In the genomic region with DNA sequence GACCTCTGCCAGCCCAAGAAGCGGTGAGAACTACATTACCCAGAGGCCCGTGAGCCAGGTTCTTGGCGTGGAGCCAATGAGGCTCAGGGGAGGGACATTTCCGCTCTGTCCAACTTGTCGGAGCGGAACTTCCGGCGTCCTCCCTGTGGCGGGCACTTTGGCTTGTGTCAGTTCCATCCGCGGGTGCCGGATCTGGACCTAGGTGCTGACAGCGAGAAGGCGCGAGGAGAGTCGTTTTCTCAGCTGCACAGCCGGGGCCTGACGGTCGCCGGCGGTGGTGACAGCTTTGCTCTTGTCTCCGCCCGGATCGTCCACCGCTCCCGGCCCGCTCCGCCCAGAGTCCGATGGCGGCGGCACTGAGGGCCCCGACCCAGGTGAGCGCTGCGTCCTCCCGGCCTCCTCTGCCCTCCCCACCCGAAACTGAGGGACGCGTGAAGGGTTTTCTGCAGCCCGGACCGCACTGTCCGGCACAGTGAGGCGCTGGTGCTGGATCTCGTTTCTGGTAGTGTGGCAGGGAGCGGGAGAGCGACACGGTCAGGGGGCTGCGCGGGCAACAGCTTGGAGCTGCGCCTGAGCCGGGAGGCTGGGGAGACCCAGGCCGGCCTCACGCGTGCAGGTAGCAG, we compare ENCODE assay signal across 1 cellular context.
TF ChIP-seq lines count a peak whose summit lies in the region.

A gene (plus strand): TSS at position 125 of the 623 bp plus-strand sequence. CDS start 4,461 bp downstream, outside the sequence.

TF ChIP-seq in HepG2, 621 proteins besides CTCF, POLR2A, EP300 and RAD21 (continued from another document and continues in another):
- TF ChIP-seq, protein P1, sequence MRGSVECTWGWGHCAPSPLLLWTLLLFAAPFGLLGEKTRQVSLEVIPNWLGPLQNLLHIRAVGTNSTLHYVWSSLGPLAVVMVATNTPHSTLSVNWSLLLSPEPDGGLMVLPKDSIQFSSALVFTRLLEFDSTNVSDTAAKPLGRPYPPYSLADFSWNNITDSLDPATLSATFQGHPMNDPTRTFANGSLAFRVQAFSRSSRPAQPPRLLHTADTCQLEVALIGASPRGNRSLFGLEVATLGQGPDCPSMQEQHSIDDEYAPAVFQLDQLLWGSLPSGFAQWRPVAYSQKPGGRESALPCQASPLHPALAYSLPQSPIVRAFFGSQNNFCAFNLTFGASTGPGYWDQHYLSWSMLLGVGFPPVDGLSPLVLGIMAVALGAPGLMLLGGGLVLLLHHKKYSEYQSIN (CRISPR knock-in tag; IDR thresholded peaks at IDR 0.05; ENCODE audit: borderline replicate concordance): no peak
- TF ChIP-seq, protein P2, sequence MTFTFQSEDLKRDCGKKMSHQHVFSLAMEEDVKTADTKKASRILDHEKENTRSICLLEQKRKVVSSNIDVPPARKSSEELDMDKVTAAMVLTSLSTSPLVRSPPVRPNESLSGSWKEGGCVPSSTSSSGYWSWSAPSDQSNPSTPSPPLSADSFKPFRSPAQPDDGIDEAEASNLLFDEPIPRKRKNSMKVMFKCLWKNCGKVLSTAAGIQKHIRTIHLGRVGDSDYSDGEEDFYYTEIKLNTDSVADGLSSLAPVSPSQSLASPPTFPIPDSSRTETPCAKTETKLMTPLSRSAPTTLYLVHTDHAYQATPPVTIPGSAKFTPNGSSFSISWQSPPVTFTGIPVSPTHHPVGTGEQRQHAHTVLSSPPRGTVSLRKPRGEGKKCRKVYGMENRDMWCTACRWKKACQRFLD (CRISPR knock-in tag; IDR thresholded peaks at IDR 0.05; ENCODE audit: borderline replicate concordance): no peak
- TF ChIP-seq FOXP1 (IDR thresholded peaks at IDR 0.05) (no peak), FOXP1 (CRISPR knock-in tag; IDR thresholded peaks at IDR 0.05) (no peak), TOE1 (CRISPR knock-in tag; IDR thresholded peaks at IDR 0.05) (no peak), ZNF670 (CRISPR knock-in tag; IDR thresholded peaks at IDR 0.05; ENCODE audit: borderline replicate concordance) (no peak), SRF (IDR thresholded peaks at IDR 0.05; ENCODE audit: low read depth, low read length) (no peak), FOXK1 (CRISPR knock-in tag; IDR thresholded peaks at IDR 0.05; ENCODE audit: borderline replicate concordance, low read depth) (peak; percentile 80; the same call in 1 of the 2 replicates), PAWR (CRISPR knock-in tag; IDR thresholded peaks at IDR 0.05; ENCODE audit: borderline replicate concordance) (no peak), SOX13 (IDR thresholded peaks at IDR 0.05) (no peak), SOX13 (CRISPR knock-in tag; conservative IDR thresholded peaks at IDR 0.05 in 1 of 2, IDR thresholded peaks at IDR 0.05 in 1 of 2) (no peak), ZNF83 (CRISPR knock-in tag; IDR thresholded peaks at IDR 0.05; ENCODE audit: borderline replicate concordance) (no peak), HNRNPLL (IDR thresholded peaks at IDR 0.05; ENCODE audit: low read depth, low read length, poor library complexity, severe bottlenecking) (peak; percentile 37), SP5 (CRISPR knock-in tag; IDR thresholded peaks at IDR 0.05; ENCODE audit: borderline replicate concordance, low read depth) (no peak), HOXA7 (CRISPR knock-in tag; IDR thresholded peaks at IDR 0.05) (no peak), ZNF790 (CRISPR knock-in tag; IDR thresholded peaks at IDR 0.05; ENCODE audit: borderline replicate concordance) (no peak), IKZF4 (CRISPR knock-in tag; IDR thresholded peaks at IDR 0.05; ENCODE audit: borderline replicate concordance, low read depth, not compliant biosample characterization) (peak; percentile 86), ZKSCAN1 (IDR thresholded peaks at IDR 0.05; ENCODE audit: low read length) (no peak), KAT8 (CRISPR knock-in tag; IDR thresholded peaks at IDR 0.05) (peak; percentile 94), ZNF44 (CRISPR knock-in tag; IDR thresholded peaks at IDR 0.05) (peak; percentile 74; the same call in 1 of the 2 replicates), ZSCAN12 (CRISPR knock-in tag; IDR thresholded peaks at IDR 0.05) (no peak), ZBTB3 (CRISPR knock-in tag; IDR thresholded peaks at IDR 0.05; ENCODE audit: borderline replicate concordance, low read depth) (no peak), ZNF674 (CRISPR knock-in tag; IDR thresholded peaks at IDR 0.05; ENCODE audit: low read depth) (no peak), ZNF180 (CRISPR knock-in tag; IDR thresholded peaks at IDR 0.05; ENCODE audit: borderline replicate concordance, low read depth) (no peak), ZNF788 (CRISPR knock-in tag; IDR thresholded peaks at IDR 0.05; ENCODE audit: borderline replicate concordance) (peak; percentile 87), ZNF598 (CRISPR knock-in tag; IDR thresholded peaks at IDR 0.05; ENCODE audit: borderline replicate concordance) (peak; percentile 79), ZNF629 (CRISPR knock-in tag; conservative IDR thresholded peaks at IDR 0.05) (no peak), RBFOX2 (IDR thresholded peaks at IDR 0.05; ENCODE audit: low read depth, low read length) (0 out of 2 replicates have a peak, but pooled peaks have one; percentile 30), ZNF234 (CRISPR knock-in tag; conservative IDR thresholded peaks at IDR 0.05) (no peak), AGO1 (IDR thresholded peaks at IDR 0.05; ENCODE audit: low read depth, low read length, poor library complexity, severe bottlenecking) (no peak), ZMAT3 (CRISPR knock-in tag; conservative IDR thresholded peaks at IDR 0.05) (0 out of 2 replicates have a peak, but pooled peaks have one; percentile 42), CAMTA2 (CRISPR knock-in tag; IDR thresholded peaks at IDR 0.05; ENCODE audit: borderline replicate concordance) (no peak), ZNF589 (CRISPR knock-in tag; conservative IDR thresholded peaks at IDR 0.05) (no peak), CCDC6 (CRISPR knock-in tag; IDR thresholded peaks at IDR 0.05) (peak; percentile 68; the same call in 1 of the 2 replicates), ZNF879 (CRISPR knock-in tag; IDR thresholded peaks at IDR 0.05) (no peak), ZNF430 (CRISPR knock-in tag; IDR thresholded peaks at IDR 0.05) (no peak)
- TF ChIP-seq, protein P3, sequence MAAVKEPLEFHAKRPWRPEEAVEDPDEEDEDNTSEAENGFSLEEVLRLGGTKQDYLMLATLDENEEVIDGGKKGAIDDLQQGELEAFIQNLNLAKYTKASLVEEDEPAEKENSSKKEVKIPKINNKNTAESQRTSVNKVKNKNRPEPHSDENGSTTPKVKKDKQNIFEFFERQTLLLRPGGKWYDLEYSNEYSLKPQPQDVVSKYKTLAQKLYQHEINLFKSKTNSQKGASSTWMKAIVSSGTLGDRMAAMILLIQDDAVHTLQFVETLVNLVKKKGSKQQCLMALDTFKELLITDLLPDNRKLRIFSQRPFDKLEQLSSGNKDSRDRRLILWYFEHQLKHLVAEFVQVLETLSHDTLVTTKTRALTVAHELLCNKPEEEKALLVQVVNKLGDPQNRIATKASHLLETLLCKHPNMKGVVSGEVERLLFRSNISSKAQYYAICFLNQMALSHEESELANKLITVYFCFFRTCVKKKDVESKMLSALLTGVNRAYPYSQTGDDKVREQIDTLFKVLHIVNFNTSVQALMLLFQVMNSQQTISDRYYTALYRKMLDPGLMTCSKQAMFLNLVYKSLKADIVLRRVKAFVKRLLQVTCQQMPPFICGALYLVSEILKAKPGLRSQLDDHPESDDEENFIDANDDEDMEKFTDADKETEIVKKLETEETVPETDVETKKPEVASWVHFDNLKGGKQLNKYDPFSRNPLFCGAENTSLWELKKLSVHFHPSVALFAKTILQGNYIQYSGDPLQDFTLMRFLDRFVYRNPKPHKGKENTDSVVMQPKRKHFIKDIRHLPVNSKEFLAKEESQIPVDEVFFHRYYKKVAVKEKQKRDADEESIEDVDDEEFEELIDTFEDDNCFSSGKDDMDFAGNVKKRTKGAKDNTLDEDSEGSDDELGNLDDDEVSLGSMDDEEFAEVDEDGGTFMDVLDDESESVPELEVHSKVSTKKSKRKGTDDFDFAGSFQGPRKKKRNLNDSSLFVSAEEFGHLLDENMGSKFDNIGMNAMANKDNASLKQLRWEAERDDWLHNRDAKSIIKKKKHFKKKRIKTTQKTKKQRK (IDR thresholded peaks at IDR 0.05; ENCODE audit: low read length): no peak
- TF ChIP-seq, protein P4, sequence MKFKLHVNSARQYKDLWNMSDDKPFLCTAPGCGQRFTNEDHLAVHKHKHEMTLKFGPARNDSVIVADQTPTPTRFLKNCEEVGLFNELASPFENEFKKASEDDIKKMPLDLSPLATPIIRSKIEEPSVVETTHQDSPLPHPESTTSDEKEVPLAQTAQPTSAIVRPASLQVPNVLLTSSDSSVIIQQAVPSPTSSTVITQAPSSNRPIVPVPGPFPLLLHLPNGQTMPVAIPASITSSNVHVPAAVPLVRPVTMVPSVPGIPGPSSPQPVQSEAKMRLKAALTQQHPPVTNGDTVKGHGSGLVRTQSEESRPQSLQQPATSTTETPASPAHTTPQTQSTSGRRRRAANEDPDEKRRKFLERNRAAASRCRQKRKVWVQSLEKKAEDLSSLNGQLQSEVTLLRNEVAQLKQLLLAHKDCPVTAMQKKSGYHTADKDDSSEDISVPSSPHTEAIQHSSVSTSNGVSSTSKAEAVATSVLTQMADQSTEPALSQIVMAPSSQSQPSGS (CRISPR knock-in tag; IDR thresholded peaks at IDR 0.05): peak; percentile 46; the same call in 1 of the 2 replicates
- TF ChIP-seq, protein P5, sequence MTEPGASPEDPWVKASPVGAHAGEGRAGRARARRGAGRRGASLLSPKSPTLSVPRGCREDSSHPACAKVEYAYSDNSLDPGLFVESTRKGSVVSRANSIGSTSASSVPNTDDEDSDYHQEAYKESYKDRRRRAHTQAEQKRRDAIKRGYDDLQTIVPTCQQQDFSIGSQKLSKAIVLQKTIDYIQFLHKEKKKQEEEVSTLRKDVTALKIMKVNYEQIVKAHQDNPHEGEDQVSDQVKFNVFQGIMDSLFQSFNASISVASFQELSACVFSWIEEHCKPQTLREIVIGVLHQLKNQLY (CRISPR knock-in tag; IDR thresholded peaks at IDR 0.05): no peak
- TF ChIP-seq, protein P6, sequence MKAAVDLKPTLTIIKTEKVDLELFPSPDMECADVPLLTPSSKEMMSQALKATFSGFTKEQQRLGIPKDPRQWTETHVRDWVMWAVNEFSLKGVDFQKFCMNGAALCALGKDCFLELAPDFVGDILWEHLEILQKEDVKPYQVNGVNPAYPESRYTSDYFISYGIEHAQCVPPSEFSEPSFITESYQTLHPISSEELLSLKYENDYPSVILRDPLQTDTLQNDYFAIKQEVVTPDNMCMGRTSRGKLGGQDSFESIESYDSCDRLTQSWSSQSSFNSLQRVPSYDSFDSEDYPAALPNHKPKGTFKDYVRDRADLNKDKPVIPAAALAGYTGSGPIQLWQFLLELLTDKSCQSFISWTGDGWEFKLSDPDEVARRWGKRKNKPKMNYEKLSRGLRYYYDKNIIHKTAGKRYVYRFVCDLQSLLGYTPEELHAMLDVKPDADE (CRISPR knock-in tag; IDR thresholded peaks at IDR 0.05): no peak
- TF ChIP-seq, protein P7, sequence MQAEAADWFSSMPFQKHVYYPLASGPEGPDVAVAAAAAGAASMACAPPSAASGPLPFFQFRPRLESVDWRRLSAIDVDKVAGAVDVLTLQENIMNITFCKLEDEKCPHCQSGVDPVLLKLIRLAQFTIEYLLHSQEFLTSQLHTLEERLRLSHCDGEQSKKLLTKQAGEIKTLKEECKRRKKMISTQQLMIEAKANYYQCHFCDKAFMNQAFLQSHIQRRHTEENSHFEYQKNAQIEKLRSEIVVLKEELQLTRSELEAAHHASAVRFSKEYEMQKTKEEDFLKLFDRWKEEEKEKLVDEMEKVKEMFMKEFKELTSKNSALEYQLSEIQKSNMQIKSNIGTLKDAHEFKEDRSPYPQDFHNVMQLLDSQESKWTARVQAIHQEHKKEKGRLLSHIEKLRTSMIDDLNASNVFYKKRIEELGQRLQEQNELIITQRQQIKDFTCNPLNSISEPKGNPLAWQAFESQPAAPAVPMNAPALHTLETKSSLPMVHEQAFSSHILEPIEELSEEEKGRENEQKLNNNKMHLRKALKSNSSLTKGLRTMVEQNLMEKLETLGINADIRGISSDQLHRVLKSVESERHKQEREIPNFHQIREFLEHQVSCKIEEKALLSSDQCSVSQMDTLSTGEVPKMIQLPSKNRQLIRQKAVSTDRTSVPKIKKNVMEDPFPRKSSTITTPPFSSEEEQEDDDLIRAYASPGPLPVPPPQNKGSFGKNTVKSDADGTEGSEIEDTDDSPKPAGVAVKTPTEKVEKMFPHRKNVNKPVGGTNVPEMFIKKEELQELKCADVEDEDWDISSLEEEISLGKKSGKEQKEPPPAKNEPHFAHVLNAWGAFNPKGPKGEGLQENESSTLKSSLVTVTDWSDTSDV (CRISPR knock-in tag; IDR thresholded peaks at IDR 0.05): no peak
- TF ChIP-seq, protein P8, sequence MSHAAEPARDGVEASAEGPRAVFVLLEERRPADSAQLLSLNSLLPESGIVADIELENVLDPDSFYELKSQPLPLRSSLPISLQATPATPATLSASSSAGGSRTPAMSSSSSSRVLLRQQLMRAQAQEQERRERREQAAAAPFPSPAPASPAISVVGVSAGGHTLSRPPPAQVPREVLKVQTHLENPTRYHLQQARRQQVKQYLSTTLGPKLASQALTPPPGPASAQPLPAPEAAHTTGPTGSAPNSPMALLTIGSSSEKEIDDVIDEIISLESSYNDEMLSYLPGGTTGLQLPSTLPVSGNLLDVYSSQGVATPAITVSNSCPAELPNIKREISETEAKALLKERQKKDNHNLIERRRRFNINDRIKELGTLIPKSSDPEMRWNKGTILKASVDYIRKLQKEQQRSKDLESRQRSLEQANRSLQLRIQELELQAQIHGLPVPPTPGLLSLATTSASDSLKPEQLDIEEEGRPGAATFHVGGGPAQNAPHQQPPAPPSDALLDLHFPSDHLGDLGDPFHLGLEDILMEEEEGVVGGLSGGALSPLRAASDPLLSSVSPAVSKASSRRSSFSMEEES (CRISPR knock-in tag; IDR thresholded peaks at IDR 0.05): peak; percentile 41; the same call in 1 of the 2 replicates
- TF ChIP-seq, protein P9, sequence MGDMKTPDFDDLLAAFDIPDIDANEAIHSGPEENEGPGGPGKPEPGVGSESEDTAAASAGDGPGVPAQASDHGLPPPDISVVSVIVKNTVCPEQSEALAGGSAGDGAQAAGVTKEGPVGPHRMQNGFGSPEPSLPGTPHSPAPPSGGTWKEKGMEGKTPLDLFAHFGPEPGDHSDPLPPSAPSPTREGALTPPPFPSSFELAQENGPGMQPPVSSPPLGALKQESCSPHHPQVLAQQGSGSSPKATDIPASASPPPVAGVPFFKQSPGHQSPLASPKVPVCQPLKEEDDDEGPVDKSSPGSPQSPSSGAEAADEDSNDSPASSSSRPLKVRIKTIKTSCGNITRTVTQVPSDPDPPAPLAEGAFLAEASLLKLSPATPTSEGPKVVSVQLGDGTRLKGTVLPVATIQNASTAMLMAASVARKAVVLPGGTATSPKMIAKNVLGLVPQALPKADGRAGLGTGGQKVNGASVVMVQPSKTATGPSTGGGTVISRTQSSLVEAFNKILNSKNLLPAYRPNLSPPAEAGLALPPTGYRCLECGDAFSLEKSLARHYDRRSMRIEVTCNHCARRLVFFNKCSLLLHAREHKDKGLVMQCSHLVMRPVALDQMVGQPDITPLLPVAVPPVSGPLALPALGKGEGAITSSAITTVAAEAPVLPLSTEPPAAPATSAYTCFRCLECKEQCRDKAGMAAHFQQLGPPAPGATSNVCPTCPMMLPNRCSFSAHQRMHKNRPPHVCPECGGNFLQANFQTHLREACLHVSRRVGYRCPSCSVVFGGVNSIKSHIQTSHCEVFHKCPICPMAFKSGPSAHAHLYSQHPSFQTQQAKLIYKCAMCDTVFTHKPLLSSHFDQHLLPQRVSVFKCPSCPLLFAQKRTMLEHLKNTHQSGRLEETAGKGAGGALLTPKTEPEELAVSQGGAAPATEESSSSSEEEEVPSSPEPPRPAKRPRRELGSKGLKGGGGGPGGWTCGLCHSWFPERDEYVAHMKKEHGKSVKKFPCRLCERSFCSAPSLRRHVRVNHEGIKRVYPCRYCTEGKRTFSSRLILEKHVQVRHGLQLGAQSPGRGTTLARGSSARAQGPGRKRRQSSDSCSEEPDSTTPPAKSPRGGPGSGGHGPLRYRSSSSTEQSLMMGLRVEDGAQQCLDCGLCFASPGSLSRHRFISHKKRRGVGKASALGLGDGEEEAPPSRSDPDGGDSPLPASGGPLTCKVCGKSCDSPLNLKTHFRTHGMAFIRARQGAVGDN (CRISPR knock-in tag; IDR thresholded peaks at IDR 0.05): peak; percentile 73
